In the genomic region with DNA sequence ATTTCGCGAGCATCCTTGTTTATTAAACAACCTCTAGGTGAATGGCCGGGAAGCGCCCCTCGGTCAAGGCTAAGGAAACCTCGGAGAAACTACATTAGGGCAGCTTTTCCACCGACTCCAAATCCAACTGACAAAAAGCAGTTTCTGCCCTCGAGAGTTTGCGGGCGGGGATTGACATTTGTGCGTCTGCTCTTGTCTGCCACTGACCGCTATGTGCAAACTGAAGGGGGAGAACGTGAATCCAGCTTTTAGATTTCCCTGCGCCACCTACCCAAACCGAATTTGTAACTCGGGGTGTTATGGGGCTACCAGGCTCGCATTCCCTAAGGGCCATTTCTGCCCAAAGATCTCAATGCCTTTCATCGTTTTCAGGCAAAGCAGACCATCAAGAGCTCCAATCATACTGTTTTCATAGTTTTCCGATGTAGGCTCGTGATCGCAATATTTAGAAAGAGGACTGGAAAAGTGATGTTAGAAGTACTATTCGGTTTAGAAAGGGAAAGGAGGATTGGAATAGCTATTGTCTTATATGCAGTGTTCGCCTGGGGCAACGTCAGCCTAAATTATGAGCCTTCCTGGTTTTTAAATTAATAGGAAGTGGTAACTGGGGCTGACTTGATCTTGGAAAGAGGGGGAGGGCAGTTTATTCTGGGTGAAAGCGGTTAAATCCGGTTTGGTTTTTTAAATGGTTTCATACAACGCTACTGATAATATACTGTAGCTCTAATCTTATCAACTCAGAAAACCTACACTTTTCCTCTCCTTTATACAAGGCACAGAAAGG, we compare ENCODE assay signal across 8 cellular contexts. TPM values are rescaled to one million over a fixed set of nuclear protein-coding genes. Genes with fewer than 3 reads are reported as not detected.
DNase-seq lines count a peak whose midpoint lies in the region; ATAC-seq, FAIRE-seq and TF ChIP-seq lines count a peak whose summit lies in the region.

No MANE protein-coding gene starts in this region.

- no peak for ATAC-seq in HG02973 (IDR thresholded peaks at IDR 0.05; ENCODE audit: unreplicated experiment)

- TF ChIP-seq CTCF in breast epithelium (IDR thresholded peaks at IDR 0.05) (no peak), MCF 10A (IDR thresholded peaks at IDR 0.05; ENCODE audit: unreplicated experiment) (no peak), dorsolateral prefrontal cortex (IDR thresholded peaks at IDR 0.05 in 54 of 56, conservative IDR thresholded peaks at IDR 0.05 in 2 of 56; ENCODE audit: low read depth in 1 of 56, partially characterized antibody in 56 of 56) (peak in 2 of 56 donors; percentile 14 to 17), uterus (IDR thresholded peaks at IDR 0.05) (no peak)

- H3K27ac ChIP-seq in breast epithelium, result no peak overlapping the region
- peak overlapping the region in 58 of 59 donors; percentile 48 to 97 (median 92) for H3K27ac ChIP-seq in dorsolateral prefrontal cortex
- peak overlapping the region; percentile 59 to 63 for H3K27ac ChIP-seq in uterus

- no peaks in the 10 kb centered on the region for H3K9me3 Mint-ChIP-seq in MCF 10A (ENCODE audit: unreplicated experiment)

- H3K4me1 Mint-ChIP-seq in MCF 10A (ENCODE audit: insufficient read depth, unreplicated experiment), result peaks cover 10% of the 10 kb centered on the region

- H3K27ac Mint-ChIP-seq in MCF 10A (ENCODE audit: low read depth, unreplicated experiment), result no peak overlapping the region

- CTCF ChIA-PET in MCF 10A (lab: Yijun Ruan, JAX), result no interaction called here

- H3K4me1 ChIP-seq in breast epithelium, result no peaks in the 10 kb centered on the region
- peaks cover 42% of the 10 kb centered on the region for H3K4me1 ChIP-seq in mononuclear cell (ENCODE audit: insufficient read depth, low read length)
- no peaks in the 10 kb centered on the region for H3K4me1 ChIP-seq in uterus

- no peak overlapping the region for H3K4me3 Mint-ChIP-seq in MCF 10A (ENCODE audit: unreplicated experiment)

- H3K36me3 ChIP-seq in breast epithelium (no peaks in the 10 kb centered on the region), uterus (no peaks in the 10 kb centered on the region)

- intact Hi-C loops in breast epithelium (cut with DNase I; ENCODE audit: low total_unique reads), result loop anchor here (2.0 kb wide), 1 partner anchor 49 kb away; no protein-coding TSS in a partner anchor
- intact Hi-C loops in MCF 10A (cut with micrococcal nuclease), result no loop called here
- intact Hi-C loops in dorsolateral prefrontal cortex (cut with DNase I), result loop anchor here in 1 of 2 donors (5.0 kb wide), 1 partner anchor 44 kb away; the partner anchor contains the start of gene BCAT1
- intact Hi-C loops in uterus (cut with DNase I; ENCODE audit: low total_unique reads), result no loop called here

- BruUV-seq in MCF 10A (replicated peaks; lab: Mats Ljungman, UMichigan), result no TSS peak

- H3K27me3 Mint-ChIP-seq in MCF 10A (ENCODE audit: insufficient read depth, unreplicated experiment), result no peaks in the 10 kb centered on the region

- H3K27me3 ChIP-seq in breast epithelium (peaks cover 0 to 23% of the 10 kb centered on the region in 2 donors), dorsolateral prefrontal cortex (peaks cover 0 to 4% (median 0%) of the 10 kb centered on the region in 45 donors), mononuclear cell (ENCODE audit: insufficient read depth, low read length) (peaks cover 11% of the 10 kb centered on the region), uterus (no peaks in the 10 kb centered on the region)

- no peak for FAIRE-seq in urothelium cell line (lab: Jason Lieb, UNC)

- POLR2A ChIA-PET in MCF 10A (lab: Yijun Ruan, JAX), result no interaction called here

- peak overlapping the region; percentile 57 to 66 (median 61) for H3K4me3 ChIP-seq in breast epithelium
- H3K4me3 ChIP-seq in dorsolateral prefrontal cortex, result peak overlapping the region; percentile 54 to 91 (median 77)
- peak overlapping the region; percentile 43 for H3K4me3 ChIP-seq in mononuclear cell (ENCODE audit: low read length)
- peak overlapping the region; percentile 50 to 52 for H3K4me3 ChIP-seq in uterus

- DNase-seq in breast epithelium (ENCODE audit: low spot score in 2 of 2) (no peak), MCF 10A (ENCODE audit: unreplicated experiment) (no peak), dorsolateral prefrontal cortex (peak in 3 of 10 donors; percentile 38 to 53 (median 40)), uterus (no peak), urothelium cell line (ENCODE audit: low spot score) (no peak)
- no peak for DNase-seq in stimulated activated CD8-positive, alpha-beta memory T cell treated with anti-CD3 and anti-CD28 coated beads, Interleukin-4, amount 100 ng/mL, for 48 hours

- TF ChIP-seq POLR2A in breast epithelium (IDR thresholded peaks at IDR 0.05), result no peak
- TF ChIP-seq POLR2A in uterus (IDR thresholded peaks at IDR 0.05), result no peak

- H3K36me3 Mint-ChIP-seq in MCF 10A (ENCODE audit: insufficient read depth, unreplicated experiment), result no peaks in the 10 kb centered on the region

- H3K9me3 ChIP-seq in breast epithelium, result no peaks in the 10 kb centered on the region
- no peaks in the 10 kb centered on the region for H3K9me3 ChIP-seq in mononuclear cell (ENCODE audit: low read depth, low read length)
- no peaks in the 10 kb centered on the region for H3K9me3 ChIP-seq in uterus

RNA-seq across cellular contexts. Expression of gene BCAT1, which starts 45.4 kb away (rescaled TPM):
- total RNA-seq in breast epithelium, result 10 to 100 TPM in 2 of 3 donors, 1 to 10 TPM in 1; 8.8 to 35.8 (median 12.1) TPM
- 0.12 and 0.20 TPM in 2 replicates for total RNA-seq in MCF 10A (2022)
- total RNA-seq in dorsolateral prefrontal cortex, result 10 to 100 TPM; 11.5 to 48.1 (median 32.6) TPM
- 6.5 TPM for total RNA-seq in mononuclear cell
- total RNA-seq in uterus, result 100 to 1,000 TPM in 1 of 4 donors, 10 to 100 TPM in 3; 23.6 to 221 (median 59.7) TPM

Comparison
In these comparisons a context has a peak if more than half of its experiments do, and no peak if none do; other contexts are left out.
1. H3K27ac ChIP-seq: peak in dorsolateral prefrontal cortex (58 of 59) and uterus (2 of 2); none in breast epithelium (0 of 2).
2. Peak in every context shown above with its lines, with median percentiles within 50 percentile points of each other: H3K4me3 ChIP-seq.